In genomic region chr5:117893211-117893610, GRCh38 we compare ENCODE assay signal across 14 cellular contexts.
DNase-seq lines count a peak whose midpoint lies in the region; ATAC-seq and TF ChIP-seq lines count a peak whose summit lies in the region.
"Had no signal": no experiment of that assay in that cellular context is flagged by ENCODE, and none has a peak within 500 bp of the region (broad histone marks: within the 10 kb centered on the region; RNA-seq: fewer than 3 reads in every experiment).

No MANE protein-coding gene starts in this region.

- 83% methylated on average over 1 of the region's 5 CpGs; no CpG with 5 or more reads in 1 of the 2 experiments for WGBS in IMR-90 (ENCODE audit: extremely low coverage in 2 of 2, insufficient read length in 1 of 2), 2 experiments

- ATAC-seq in IMR-90 (ENCODE audit: low read depth) (peak; percentile 17; the same call in 1 of the 2 replicates), HG02571 (IDR thresholded peaks at IDR 0.05; ENCODE audit: unreplicated experiment) (no peak), left lobe of liver (no peak), GM21515 (IDR thresholded peaks at IDR 0.05; ENCODE audit: unreplicated experiment) (no peak)

- dilution Hi-C loops in IMR-90 (cut with HindIII; ENCODE audit: low sequenced_read_pairs, unreplicated experiment): no loop called here

- H4K20me1 ChIP-seq in IMR-90 (ENCODE audit: insufficient read depth, low read length): no peaks in the 10 kb centered on the region
- no peaks in the 10 kb centered on the region for H4K20me1 ChIP-seq in neural progenitor cell (ENCODE audit: low read depth)

- CTCF ChIA-PET in IMR-90 (lab: Yijun Ruan, JAX): interaction anchor here (0.5 kb wide), 1 partner anchor 12 kb away, joined by 3 read pairs; no protein-coding TSS in a partner anchor

- no peaks in the 10 kb centered on the region for H3K36me3 ChIP-seq in IMR-90 (ENCODE audit: control insufficient read depth, insufficient read depth, low read length)
- no peaks in the 10 kb centered on the region for H3K36me3 ChIP-seq in neural progenitor cell
- H3K36me3 ChIP-seq: BE2C had no signal

- POLR2A ChIA-PET in IMR-90 (lab: Charles Lee; ENCODE audit: unreplicated experiment): no interaction called here

- peak overlapping the region; percentile 9 for H2BK5ac ChIP-seq in IMR-90 (ENCODE audit: low read depth, low read length, poor library complexity, severe bottlenecking)

- no peaks in the 10 kb centered on the region for H3F3A ChIP-seq in neural progenitor cell (ENCODE audit: low read depth)

- H3K27ac ChIP-seq in IMR-90 (ENCODE audit: insufficient read depth, low read length) (no peak overlapping the region; the same call in 1 of the 2 replicates), neural progenitor cell (no peak overlapping the region)
- H3K27ac ChIP-seq: C4-2B, HL-60 had no signal

- H4K91ac ChIP-seq in IMR-90 (ENCODE audit: insufficient read depth, low read depth, low read length): no peak overlapping the region

- H3K9ac ChIP-seq in IMR-90 (ENCODE audit: low read depth, low read length) (no peak overlapping the region), neural progenitor cell (no peak overlapping the region)

- H3K4me1 Mint-ChIP-seq in neural progenitor cell: peaks cover 4% of the 10 kb centered on the region
- H3K4me1 Mint-ChIP-seq: CD4-positive, alpha-beta memory T cell; H9 had no signal

- H3K9me3 ChIP-seq in IMR-90 (ENCODE audit: control insufficient read depth, insufficient read depth, low read length) (no peaks in the 10 kb centered on the region), neural progenitor cell (ENCODE audit: low read depth) (no peaks in the 10 kb centered on the region)
- H3K9me3 ChIP-seq: BE2C had no signal

- no peak overlapping the region for H3K4me2 ChIP-seq in IMR-90 (ENCODE audit: low read depth, low read length)
- no peak overlapping the region for H3K4me2 ChIP-seq in neural progenitor cell

- H3K27me3 Mint-ChIP-seq in neural progenitor cell (ENCODE audit: insufficient read depth, low read depth): no peaks in the 10 kb centered on the region
- H3K27me3 Mint-ChIP-seq: CD4-positive, alpha-beta memory T cell had no signal

- H3K4me1 ChIP-seq in IMR-90 (ENCODE audit: control insufficient read depth, insufficient read depth, low read length) (peaks cover 3% of the 10 kb centered on the region), neural progenitor cell (peaks cover 6% of the 10 kb centered on the region)
- H3K4me1 ChIP-seq: BE2C had no signal

- H2BK20ac ChIP-seq in IMR-90 (ENCODE audit: low read depth, low read length): no peak overlapping the region

- no TSS peak for BruUV-seq in IMR-90 (replicated peaks; lab: Mats Ljungman, UMichigan)

- in situ Hi-C loops in IMR-90 (cut with MboI; ENCODE audit: low sequenced_read_pairs): no loop called here

- no peak overlapping the region for H4K5ac ChIP-seq in IMR-90 (ENCODE audit: low read depth, low read length)

- no peak overlapping the region for H3K56ac ChIP-seq in IMR-90 (ENCODE audit: extremely low read depth, insufficient read depth, low read length)

- no peak overlapping the region for H3K23ac ChIP-seq in IMR-90 (ENCODE audit: low read depth, low read length)

- peak overlapping the region; percentile 20; the same call in 1 of the 2 replicates for H2BK120ac ChIP-seq in IMR-90 (ENCODE audit: low read depth, low read length)

- TF ChIP-seq CTCF in IMR-90 (conservative IDR thresholded peaks at IDR 0.05; ENCODE audit: low read depth, low read length): no peak
- no peak for TF ChIP-seq CTCF in cardiac fibroblast (IDR thresholded peaks at IDR 0.05; ENCODE audit: low read depth, low read length)
- no peak for TF ChIP-seq CTCF in neural progenitor cell (IDR thresholded peaks at IDR 0.05)

- H3K79me1 ChIP-seq in IMR-90 (ENCODE audit: low read depth in 1 of 2, low read length in 2 of 2): no peaks in the 10 kb centered on the region

- H2AK9ac ChIP-seq in IMR-90 (replicated peaks; ENCODE audit: low read depth, low read length, poor library complexity): no peak overlapping the region

- H2BK15ac ChIP-seq in IMR-90 (ENCODE audit: low read depth, low read length): no peak overlapping the region

- TF ChIP-seq POLR2A in IMR-90 (IDR thresholded peaks at IDR 0.05; ENCODE audit: low read depth, low read length): no peak

- H3K4me3 ChIP-seq in IMR-90 (ENCODE audit: insufficient read depth, low read depth, low read length) (no peak overlapping the region), cardiac fibroblast (replicated peaks in 1 of 2; ENCODE audit: low read depth in 2 of 2, low read length in 2 of 2) (no peak overlapping the region), neural progenitor cell (no peak overlapping the region)

- no peak overlapping the region for H3K4me3 Mint-ChIP-seq in neural progenitor cell
- H3K4me3 Mint-ChIP-seq: CD4-positive, alpha-beta memory T cell; H9 had no signal

- no peak overlapping the region; a peak in 1 of 4 replicates for H4K8ac ChIP-seq in IMR-90 (ENCODE audit: low read depth in 2 of 2, low read length in 2 of 2)

- H2AFZ ChIP-seq in IMR-90 (replicated peaks; ENCODE audit: low read length, poor library complexity): no peak overlapping the region
- no peak overlapping the region for H2AFZ ChIP-seq in neural progenitor cell (replicated peaks)

- H3K9me3 Mint-ChIP-seq in neural progenitor cell: no peaks in the 10 kb centered on the region
- H3K9me3 Mint-ChIP-seq: H9 had no signal

- H3K4ac ChIP-seq in IMR-90 (ENCODE audit: low read depth, low read length): no peak overlapping the region

- DNase-seq in IMR-90 (no peak), cardiac fibroblast (ENCODE audit: low read depth in 2 of 2) (peak; percentile 5 to 66), neural progenitor cell (ENCODE audit: low spot score) (no peak), HK-2 (ENCODE audit: unreplicated experiment) (no peak), left lobe of liver (ENCODE audit: low spot score) (no peak)
- DNase-seq: BE2C; CD4-positive, alpha-beta memory T cell; GDM1; GOT3; H9 had no signal

- H3K36me3 Mint-ChIP-seq in neural progenitor cell: no peaks in the 10 kb centered on the region
- H3K36me3 Mint-ChIP-seq: CD4-positive, alpha-beta memory T cell had no signal

- peaks cover 3% of the 10 kb centered on the region for H3K9me1 ChIP-seq in IMR-90 (ENCODE audit: insufficient read depth, low read length)

- H3K18ac ChIP-seq in IMR-90 (ENCODE audit: low read depth, low read length): no peak overlapping the region

- peak overlapping the region; percentile 4 for H3K27ac Mint-ChIP-seq in neural progenitor cell
- H3K27ac Mint-ChIP-seq: CD4-positive, alpha-beta memory T cell; H9 had no signal

- H2AK5ac ChIP-seq in IMR-90 (ENCODE audit: low read depth, low read length): no peak overlapping the region

- H3K27me3 ChIP-seq in IMR-90 (ENCODE audit: control insufficient read depth, insufficient read depth, low read length) (no peaks in the 10 kb centered on the region), neural progenitor cell (no peaks in the 10 kb centered on the region)
- H3K27me3 ChIP-seq: BE2C had no signal

- intact Hi-C loops in IMR-90 (cut with micrococcal nuclease): loop anchor here (5.0 kb wide), 1 partner anchor 91 kb away; no protein-coding TSS in a partner anchor

- H3K79me2 ChIP-seq in neural progenitor cell (ENCODE audit: low read depth): no peaks in the 10 kb centered on the region

- H3K14ac ChIP-seq in IMR-90 (replicated peaks; ENCODE audit: low read depth, low read length): no peak overlapping the region

- TF ChIP-seq RAD21 in IMR-90 (IDR thresholded peaks at IDR 0.05; ENCODE audit: low read length): no peak

TF ChIP-seq in IMR-90, 13 proteins besides CTCF, POLR2A, EP300 and RAD21:
- TF ChIP-seq MAFK (IDR thresholded peaks at IDR 0.05; ENCODE audit: low read depth, low read length): no peak
- TF ChIP-seq MXI1 (IDR thresholded peaks at IDR 0.05; ENCODE audit: borderline replicate concordance, low read depth, low read length): no peak
- no peak for TF ChIP-seq FOS (IDR thresholded peaks at IDR 0.05; ENCODE audit: low read depth, low read length)
- TF ChIP-seq SMC3 (IDR thresholded peaks at IDR 0.05; ENCODE audit: low read depth, low read length): no peak
- TF ChIP-seq CEBPB (IDR thresholded peaks at IDR 0.05; ENCODE audit: low read depth, low read length): peak; percentile 47

Comparison
In these comparisons a context has a peak if more than half of its experiments do, and no peak if none do; other contexts are left out.
1. DNase-seq: peak in cardiac fibroblast (2 of 2); none in IMR-90 (single experiment), neural progenitor cell (single experiment), HK-2 (single experiment) and left lobe of liver (single experiment).